Comparison of ENCODE assay signal across 11 cellular contexts in genomic region chr2:240236217-240237111, GRCh38.
DNase-seq lines count a peak whose midpoint lies in the region; ATAC-seq, FAIRE-seq and TF ChIP-seq lines count a peak whose summit lies in the region.
"Had no signal": no experiment of that assay in that cellular context is flagged by ENCODE, and none has a peak within 500 bp of the region (broad histone marks: within the 10 kb centered on the region; RNA-seq: fewer than 3 reads in every experiment).

No MANE protein-coding gene starts in this region.

- H3K27ac ChIP-seq in skeletal muscle tissue (ENCODE audit: low read depth, low read length): peak overlapping the region; percentile 90
- H3K27ac ChIP-seq: neutrophil had no signal

- no peak for TF ChIP-seq POLR2A in GM12892 (IDR thresholded peaks at IDR 0.05; ENCODE audit: low read depth, low read length)

- ATAC-seq in left cardiac atrium: peak; percentile 45 to 64
- ATAC-seq in HG02938 (IDR thresholded peaks at IDR 0.05; ENCODE audit: unreplicated experiment): no peak
- no peak for ATAC-seq in HG03378 (IDR thresholded peaks at IDR 0.05; ENCODE audit: unreplicated experiment)

- peak overlapping the region; percentile 60 to 85 (median 79) for H3K9ac ChIP-seq in skeletal muscle tissue (ENCODE audit: low read depth in 1 of 3, low read length in 3 of 3)

- H3K27me3 ChIP-seq in skeletal muscle tissue (ENCODE audit: control insufficient read depth in 3 of 3, insufficient read depth in 3 of 3, low read length in 3 of 3): no peaks in the 10 kb centered on the region

- H3K9me3 ChIP-seq in skeletal muscle tissue (ENCODE audit: control insufficient read depth in 3 of 3, low read length in 3 of 3): no peaks in the 10 kb centered on the region
- H3K9me3 ChIP-seq: neutrophil had no signal

- no peak for FAIRE-seq in GM12892 (lab: Jason Lieb, UNC)

- intact Hi-C loops in left cardiac atrium (cut with DNase I): loop anchor here in 1 of 2 donors (5.0 kb wide), 1 partner anchor 56 kb away; no protein-coding TSS in a partner anchor

- peaks cover 27 to 44% (median 43%) of the 10 kb centered on the region in 3 donors for H3K4me1 ChIP-seq in skeletal muscle tissue (ENCODE audit: control insufficient read depth in 3 of 3, insufficient read depth in 3 of 3, low read length in 3 of 3)

- peak overlapping the region in 2 of 3 donors; percentile 34 to 35 for H3K4me3 ChIP-seq in skeletal muscle tissue (ENCODE audit: low read length in 3 of 3)

- no peaks in the 10 kb centered on the region for H3K36me3 ChIP-seq in skeletal muscle tissue (ENCODE audit: control insufficient read depth in 3 of 3, insufficient read depth in 3 of 3, low read length in 3 of 3)
- H3K36me3 ChIP-seq: neutrophil had no signal

- peak; percentile 46 for DNase-seq in DMS53 (lab: John Stamatoyannopoulos, UW)
- DNase-seq in DMS53 treated with DMSO at 0.1 percent for 48 hours (lab: John Stamatoyannopoulos, UW; ENCODE audit: unreplicated experiment): no peak
- DNase-seq in NCI-H510A (lab: John Stamatoyannopoulos, UW): peak; percentile 16
- peak; percentile 72 for DNase-seq in left cardiac atrium
- no peak for DNase-seq in GM12892 (ENCODE audit: insufficient read length)
- DNase-seq: amniotic stem cell, Kasumi-1 had no signal

Comparison
In these comparisons a context has a peak if more than half of its experiments do, and no peak if none do; other contexts are left out.
1. DNase-seq: peak in DMS53 (single experiment), NCI-H510A (single experiment) and left cardiac atrium (single experiment); none in DMS53 treated with DMSO at 0.1 percent for 48 hours (single experiment) and GM12892 (single experiment).
2. ATAC-seq: peak in left cardiac atrium (2 of 2); none in HG02938 (single experiment) and HG03378 (single experiment).